ENCODE assay signal across 19 cellular contexts in genomic region chr12:88351121-88351520, GRCh38.
"Had no signal": no experiment of that assay in that cellular context is flagged by ENCODE, and none has a peak within 500 bp of the region (broad histone marks: within the 10 kb centered on the region; RNA-seq: fewer than 3 reads in every experiment).

No MANE protein-coding gene starts in this region.

- H3K36me3 Mint-ChIP-seq: stimulated activated effector memory CD8-positive, alpha-beta T cell treated with anti-CD3 and anti-CD28 coated beads, Interleukin-12 subunit alpha, Interleukin-12 subunit beta, amount 100 ng/mL, for 72 hours; type B pancreatic cell had no signal

- H3K4me3 Mint-ChIP-seq: naive thymus-derived CD4-positive, alpha-beta T cell; nephron progenitor cell; stimulated activated effector memory CD8-positive, alpha-beta T cell treated with anti-CD3 and anti-CD28 coated beads, Interleukin-12 subunit alpha, Interleukin-12 subunit beta, amount 100 ng/mL, for 72 hours; type B pancreatic cell had no signal

- H3K27me3 ChIP-seq: dorsolateral prefrontal cortex, gastrocnemius medialis, heart right ventricle, sigmoid colon, suprapubic skin, thyroid gland had no signal

- H3K27me3 Mint-ChIP-seq: naive thymus-derived CD4-positive, alpha-beta T cell; type B pancreatic cell had no signal

- H3K27ac Mint-ChIP-seq: naive thymus-derived CD4-positive, alpha-beta T cell; nephron progenitor cell; stimulated activated effector memory CD8-positive, alpha-beta T cell treated with anti-CD3 and anti-CD28 coated beads, Interleukin-12 subunit alpha, Interleukin-12 subunit beta, amount 100 ng/mL, for 72 hours; type B pancreatic cell had no signal

- H3K4me3 ChIP-seq: dorsolateral prefrontal cortex, gastrocnemius medialis, heart right ventricle, sigmoid colon, suprapubic skin, thyroid gland had no signal

- H3K27ac ChIP-seq: dorsolateral prefrontal cortex, gastrocnemius medialis, heart right ventricle, sigmoid colon, suprapubic skin, thyroid gland had no signal

- DNase-seq: cortex of kidney; dorsolateral prefrontal cortex; effector CD8-positive, alpha-beta T cell; gastrocnemius medialis; heart right ventricle; hypothalamus; kidney glomerular epithelial cell; mammary epithelial cell; naive thymus-derived CD4-positive, alpha-beta T cell; nephron progenitor cell; posterior cingulate gyrus; sigmoid colon; stimulated activated CD4-positive, alpha-beta T cell treated with anti-CD3 and anti-CD28 coated beads, Interleukin-4, amount 100 ng/mL, for 1 hour; stimulated activated CD8-positive, alpha-beta memory T cell treated with anti-CD3 and anti-CD28 coated beads, Interleukin-4, amount 100 ng/mL, for 48 hours; stimulated activated naive CD8-positive, alpha-beta T cell treated with anti-CD3 and anti-CD28 coated beads, Interleukin-15, Interleukin-2, amounts not matched to agents 100 U/mL and 50 U/mL, for 24 hours; thyroid gland had no signal

- H3K36me3 ChIP-seq: gastrocnemius medialis, heart right ventricle, sigmoid colon, suprapubic skin, thyroid gland had no signal

- H3K4me1 ChIP-seq: gastrocnemius medialis, heart right ventricle, sigmoid colon, suprapubic skin, thyroid gland had no signal

- H3K9me3 Mint-ChIP-seq: stimulated activated effector memory CD8-positive, alpha-beta T cell treated with anti-CD3 and anti-CD28 coated beads, Interleukin-12 subunit alpha, Interleukin-12 subunit beta, amount 100 ng/mL, for 72 hours; type B pancreatic cell had no signal

- H3K9me3 ChIP-seq: gastrocnemius medialis, sigmoid colon, suprapubic skin, thyroid gland had no signal

- ATAC-seq: gastrocnemius medialis; heart right ventricle; naive thymus-derived CD4-positive, alpha-beta T cell; stimulated activated effector memory CD8-positive, alpha-beta T cell treated with anti-CD3 and anti-CD28 coated beads, Interleukin-12 subunit alpha, Interleukin-12 subunit beta, amount 100 ng/mL, for 72 hours; stimulated activated naive CD8-positive, alpha-beta T cell treated with anti-CD3 and anti-CD28 coated beads, Interleukin-15, Interleukin-2, amounts not matched to agents 100 U/mL and 50 U/mL, for 24 hours had no signal

- H3K4me1 Mint-ChIP-seq: naive thymus-derived CD4-positive, alpha-beta T cell; nephron progenitor cell; stimulated activated effector memory CD8-positive, alpha-beta T cell treated with anti-CD3 and anti-CD28 coated beads, Interleukin-12 subunit alpha, Interleukin-12 subunit beta, amount 100 ng/mL, for 72 hours had no signal
